ENCODE assay signal across 27 cellular contexts in the genomic region with DNA sequence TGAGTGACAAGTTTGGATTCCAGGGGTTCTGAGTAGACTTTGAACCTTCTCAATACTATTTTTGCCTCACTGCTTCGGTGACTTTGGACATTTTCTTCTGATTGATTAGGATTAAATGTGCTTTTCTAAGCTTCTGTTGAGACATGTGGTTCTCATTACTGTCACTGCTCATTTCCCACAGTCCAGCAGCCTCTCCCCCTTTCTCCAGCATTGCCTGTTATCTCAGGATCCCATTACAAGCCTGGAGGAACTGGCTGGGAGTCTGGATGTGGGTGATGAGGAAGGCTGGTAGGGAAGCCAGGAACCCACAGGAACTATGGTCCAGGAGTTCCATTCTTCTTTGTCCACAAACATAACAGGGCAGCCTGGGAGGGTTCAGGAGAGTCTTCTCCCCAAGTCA.
DNase-seq lines count a peak whose midpoint lies in the region; ATAC-seq and TF ChIP-seq lines count a peak whose summit lies in the region.
"Had no signal": no experiment of that assay in that cellular context is flagged by ENCODE, and none has a peak within 500 bp of the region (broad histone marks: within the 10 kb centered on the region; RNA-seq: fewer than 3 reads in every experiment).

No MANE protein-coding gene starts in this region.

- H3K9ac ChIP-seq in BLaER1, result no peak overlapping the region

- DNase-seq in KBM-7, result peak; percentile 8
- peak; percentile 41 for DNase-seq in fibroblast of gingiva (ENCODE audit: low read depth)
- peak; percentile 37 for DNase-seq in nephron progenitor cell
- DNase-seq in NCI-H1417 (lab: John Stamatoyannopoulos, UW), result no peak
- DNase-seq: activated CD4-positive, alpha-beta T cell treated with anti-CD3 and anti-CD28 coated beads, Interleukin-2, amount 50 U/mL, for 1 hour; activated naive CD8-positive, alpha-beta T cell treated with anti-CD3 and anti-CD28 coated beads for 36 hours; COR-L47; DMS79; effector CD8-positive, alpha-beta T cell; erythroblast; glutamatergic neuron; left cardiac atrium; naive thymus-derived CD4-positive, alpha-beta T cell; NCI-H1092 treated with DMSO at 0.1 percent for 48 hours; NCI-H2029 treated with DMSO at 0.1 percent for 48 hours; NK-92 treated with Interleukin-12 subunit alpha and Interleukin-12 subunit beta, amount 100 ng/mL, for 24 hours; ovary; Peyer's patch; right lobe of liver; stimulated activated naive CD8-positive, alpha-beta T cell treated with anti-CD3 and anti-CD28 coated beads, Interleukin-15, amount 100 ng/mL, for 72 hours; transverse colon; WERI-Rb-1 had no signal

- peak overlapping the region; percentile 15; the same call in 1 of the 2 replicates for H3K4me2 ChIP-seq in BLaER1

- H3K27ac ChIP-seq in BLaER1, result no peak overlapping the region
- H3K27ac ChIP-seq: ovary, Peyer's patch, right lobe of liver, transverse colon, WERI-Rb-1 had no signal

- no peaks in the 10 kb centered on the region for H3K36me3 Mint-ChIP-seq in nephron progenitor cell (ENCODE audit: low read depth)
- H3K36me3 Mint-ChIP-seq: activated naive CD8-positive, alpha-beta T cell treated with anti-CD3 and anti-CD28 coated beads for 36 hours; brain; naive thymus-derived CD4-positive, alpha-beta T cell had no signal

- no peaks in the 10 kb centered on the region for H3K9me3 ChIP-seq in BLaER1
- H3K9me3 ChIP-seq: ovary, Peyer's patch, right lobe of liver, transverse colon had no signal

- no peak for TF ChIP-seq CTCF in nephron progenitor cell (IDR thresholded peaks at IDR 0.05)

- H3K9me3 Mint-ChIP-seq in nephron progenitor cell, result no peaks in the 10 kb centered on the region
- H3K9me3 Mint-ChIP-seq: activated naive CD8-positive, alpha-beta T cell treated with anti-CD3 and anti-CD28 coated beads for 36 hours; brain; naive thymus-derived CD4-positive, alpha-beta T cell; stimulated activated naive CD8-positive, alpha-beta T cell treated with anti-CD3 and anti-CD28 coated beads, Interleukin-15, amount 100 ng/mL, for 72 hours had no signal

- H3K4me3 Mint-ChIP-seq in nephron progenitor cell, result no peak overlapping the region
- H3K4me3 Mint-ChIP-seq: activated naive CD8-positive, alpha-beta T cell treated with anti-CD3 and anti-CD28 coated beads for 36 hours; brain; naive thymus-derived CD4-positive, alpha-beta T cell; stimulated activated naive CD8-positive, alpha-beta T cell treated with anti-CD3 and anti-CD28 coated beads, Interleukin-15, amount 100 ng/mL, for 72 hours had no signal

- H3K36me3 ChIP-seq in BLaER1, result no peaks in the 10 kb centered on the region
- H3K36me3 ChIP-seq: ovary, Peyer's patch, right lobe of liver, transverse colon, WERI-Rb-1 had no signal

- H3K4me3 ChIP-seq in BLaER1, result no peak overlapping the region
- H3K4me3 ChIP-seq: ovary, Peyer's patch, right lobe of liver, transverse colon had no signal

- H3K4me1 Mint-ChIP-seq in nephron progenitor cell, result no peaks in the 10 kb centered on the region
- H3K4me1 Mint-ChIP-seq: activated naive CD8-positive, alpha-beta T cell treated with anti-CD3 and anti-CD28 coated beads for 36 hours; brain; naive thymus-derived CD4-positive, alpha-beta T cell; stimulated activated naive CD8-positive, alpha-beta T cell treated with anti-CD3 and anti-CD28 coated beads, Interleukin-15, amount 100 ng/mL, for 72 hours had no signal

- H3K27ac Mint-ChIP-seq in nephron progenitor cell, result no peak overlapping the region
- H3K27ac Mint-ChIP-seq: activated naive CD8-positive, alpha-beta T cell treated with anti-CD3 and anti-CD28 coated beads for 36 hours; brain; naive thymus-derived CD4-positive, alpha-beta T cell; stimulated activated naive CD8-positive, alpha-beta T cell treated with anti-CD3 and anti-CD28 coated beads, Interleukin-15, amount 100 ng/mL, for 72 hours had no signal

- ATAC-seq in HG02852 (IDR thresholded peaks at IDR 0.05; ENCODE audit: unreplicated experiment) (no peak), GM21825 (IDR thresholded peaks at IDR 0.05; ENCODE audit: unreplicated experiment) (no peak), GM18511 (IDR thresholded peaks at IDR 0.05; ENCODE audit: unreplicated experiment) (no peak)
- ATAC-seq: naive thymus-derived CD4-positive, alpha-beta T cell; right lobe of liver; stimulated activated naive CD8-positive, alpha-beta T cell treated with anti-CD3 and anti-CD28 coated beads, Interleukin-15, amount 100 ng/mL, for 72 hours had no signal

- H3K4me1 ChIP-seq in BLaER1, result peaks cover 11% of the 10 kb centered on the region
- H3K4me1 ChIP-seq: Peyer's patch, right lobe of liver, transverse colon had no signal

- in situ Hi-C loops in KBM-7 (cut with MboI; ENCODE audit: low pct_unique_long_range_greater_than_20kb, low sequenced_read_pairs), result no loop called here

- peaks cover 22% of the 10 kb centered on the region for H3K27me3 Mint-ChIP-seq in nephron progenitor cell (ENCODE audit: low read depth, poor library complexity)
- H3K27me3 Mint-ChIP-seq: activated naive CD8-positive, alpha-beta T cell treated with anti-CD3 and anti-CD28 coated beads for 36 hours; brain; stimulated activated naive CD8-positive, alpha-beta T cell treated with anti-CD3 and anti-CD28 coated beads, Interleukin-15, amount 100 ng/mL, for 72 hours had no signal

- H4K20me1 ChIP-seq in BLaER1, result no peaks in the 10 kb centered on the region

- no peaks in the 10 kb centered on the region for H3K27me3 ChIP-seq in BLaER1
- H3K27me3 ChIP-seq: ovary, Peyer's patch, right lobe of liver, transverse colon had no signal

Comparison
In these comparisons a context has a peak if more than half of its experiments do, and no peak if none do; other contexts are left out.
1. DNase-seq: peak in KBM-7 (single experiment), fibroblast of gingiva (single experiment) and nephron progenitor cell (single experiment); none in NCI-H1417 (0 of 3).